1 cellular context compared by ENCODE assay signal in genomic region chr3:153160451-153161137, GRCh38.
A peak's percentile ranks its signal among the peaks of the same experiment; 100 is the strongest.
TF ChIP-seq lines count a peak whose summit lies in the region.

No MANE protein-coding gene starts in this region.

TF ChIP-seq in HepG2, 621 proteins besides CTCF, POLR2A, EP300 and RAD21 (continued from another document and continues in another):
- no peak for TF ChIP-seq GRHL1 (CRISPR knock-in tag; conservative IDR thresholded peaks at IDR 0.05)
- TF ChIP-seq ZHX2 (IDR thresholded peaks at IDR 0.05; ENCODE audit: low read depth) = 0 out of 2 replicates have a peak, but pooled peaks have one; percentile 41
- no peak for TF ChIP-seq ZHX2 (CRISPR knock-in tag; IDR thresholded peaks at IDR 0.05; ENCODE audit: borderline replicate concordance)
- no peak for TF ChIP-seq TEAD2 (CRISPR knock-in tag; IDR thresholded peaks at IDR 0.05)
- no peak for TF ChIP-seq ZNF17 (CRISPR knock-in tag; IDR thresholded peaks at IDR 0.05)
- peak; percentile 89 for TF ChIP-seq SRY (CRISPR knock-in tag; IDR thresholded peaks at IDR 0.05)
- peak; percentile 55; the same call in 1 of the 2 replicates for TF ChIP-seq ZNF563 (CRISPR knock-in tag; IDR thresholded peaks at IDR 0.05)
- TF ChIP-seq ELF1 (CRISPR knock-in tag; IDR thresholded peaks at IDR 0.05) = peak; percentile 14
- TF ChIP-seq HOXA5 (CRISPR knock-in tag; IDR thresholded peaks at IDR 0.05) = no peak
- TF ChIP-seq SNRNP70 (IDR thresholded peaks at IDR 0.05; ENCODE audit: low read depth, low read length) = no peak
- TF ChIP-seq IRF9 (CRISPR knock-in tag; IDR thresholded peaks at IDR 0.05; ENCODE audit: borderline replicate concordance) = peak; percentile 82
- peak; percentile 37 for TF ChIP-seq ZMYM3 (CRISPR knock-in tag; IDR thresholded peaks at IDR 0.05)
- no peak for TF ChIP-seq CEBPZ (IDR thresholded peaks at IDR 0.05; ENCODE audit: low read length)
- no peak for TF ChIP-seq ZSCAN21 (CRISPR knock-in tag; IDR thresholded peaks at IDR 0.05; ENCODE audit: borderline replicate concordance)
- TF ChIP-seq ZFP91 (CRISPR knock-in tag; IDR thresholded peaks at IDR 0.05; ENCODE audit: borderline replicate concordance) = peak; percentile 72; the same call in 1 of the 2 replicates
- TF ChIP-seq WIZ (CRISPR knock-in tag; IDR thresholded peaks at IDR 0.05) = 0 out of 2 replicates have a peak, but pooled peaks have one; percentile 61
- TF ChIP-seq ZBTB10 (CRISPR knock-in tag; IDR thresholded peaks at IDR 0.05; ENCODE audit: borderline replicate concordance) = no peak
- TF ChIP-seq LCORL (IDR thresholded peaks at IDR 0.05) = no peak
- peak; percentile 60; the same call in 1 of the 2 replicates for TF ChIP-seq LCORL (CRISPR knock-in tag; IDR thresholded peaks at IDR 0.05)
- 0 out of 2 replicates have a peak, but pooled peaks have one; percentile 8 for TF ChIP-seq PHF20 (CRISPR knock-in tag; IDR thresholded peaks at IDR 0.05)
- TF ChIP-seq E2F5 (CRISPR knock-in tag; conservative IDR thresholded peaks at IDR 0.05) = no peak
- TF ChIP-seq PRDM10 (CRISPR knock-in tag; IDR thresholded peaks at IDR 0.05; ENCODE audit: low read depth) = no peak
- TF ChIP-seq ETV6 (CRISPR knock-in tag; conservative IDR thresholded peaks at IDR 0.05) = 0 out of 2 replicates have a peak, but pooled peaks have one; percentile 32
- TF ChIP-seq RBFOX2 (IDR thresholded peaks at IDR 0.05; ENCODE audit: low read depth, low read length) = peak; percentile 84
- TF ChIP-seq ZNF329 (CRISPR knock-in tag; IDR thresholded peaks at IDR 0.05; ENCODE audit: low read depth) = 0 out of 2 replicates have a peak, but pooled peaks have one; percentile 36
- no peak for TF ChIP-seq KLF9 (CRISPR knock-in tag; IDR thresholded peaks at IDR 0.05; ENCODE audit: low read depth)
- TF ChIP-seq ZNF552 (CRISPR knock-in tag; IDR thresholded peaks at IDR 0.05; ENCODE audit: borderline replicate concordance) = no peak
- peak; percentile 70 for TF ChIP-seq ZNF280B (CRISPR knock-in tag; IDR thresholded peaks at IDR 0.05; ENCODE audit: borderline replicate concordance)
- TF ChIP-seq BORCS8-MEF2B (CRISPR knock-in tag; IDR thresholded peaks at IDR 0.05) = 0 out of 2 replicates have a peak, but pooled peaks have one; percentile 24
- peak; percentile 19; the same call in 1 of the 2 replicates for TF ChIP-seq MYC (CRISPR knock-in tag; IDR thresholded peaks at IDR 0.05; ENCODE audit: borderline replicate concordance)
- no peak for TF ChIP-seq HOXD1 (CRISPR knock-in tag; IDR thresholded peaks at IDR 0.05)
- TF ChIP-seq TCF12 (IDR thresholded peaks at IDR 0.05) = no peak
- no peak for TF ChIP-seq TCF12 (CRISPR knock-in tag; IDR thresholded peaks at IDR 0.05)
- peak; percentile 36; the same call in 1 of the 2 replicates for TF ChIP-seq RXRB (CRISPR knock-in tag; IDR thresholded peaks at IDR 0.05; ENCODE audit: borderline replicate concordance)
